ENCODE assay signal across 17 cellular contexts in genomic region chr19:40088299-40089047, GRCh38. TPM values are rescaled to one million over a fixed set of nuclear protein-coding genes. Genes with fewer than 3 reads are reported as not detected.
DNase-seq lines count a peak whose midpoint lies in the region; ATAC-seq, FAIRE-seq and TF ChIP-seq lines count a peak whose summit lies in the region.
"Had no signal": no experiment of that assay in that cellular context is flagged by ENCODE, and none has a peak within 500 bp of the region (broad histone marks: within the 10 kb centered on the region; RNA-seq: fewer than 3 reads in every experiment).

No MANE protein-coding gene starts in this region.

- POLR2A ChIA-PET in GM12878 (lab: Charles Lee) = no interaction called here

- H3K4me1 ChIP-seq in Loucy (ENCODE audit: insufficient read depth, low read length, poor library complexity, severe bottlenecking) = peaks cover 23% of the 10 kb centered on the region
- H3K4me1 ChIP-seq in GM12878 (ENCODE audit: control insufficient read depth, insufficient read depth, low read length) = no peaks in the 10 kb centered on the region; the same call in 1 of the 2 replicates
- H3K4me1 ChIP-seq in neural progenitor cell = peaks cover 10% of the 10 kb centered on the region

- peaks cover 12% of the 10 kb centered on the region for H3K9me3 Mint-ChIP-seq in activated CD4-positive, alpha-beta T cell treated with anti-CD3 and anti-CD28 coated beads, Interleukin-2, amount 10 ng/mL, durations not matched to agents 24 days and 14 days
- peaks cover 15% of the 10 kb centered on the region for H3K9me3 Mint-ChIP-seq in neural progenitor cell

- H3K9ac ChIP-seq in Loucy (ENCODE audit: low read depth, low read length, poor library complexity, severe bottlenecking) (no peak overlapping the region), GM12878 (ENCODE audit: control insufficient read depth, insufficient read depth, low read length) (no peak overlapping the region), neural progenitor cell (no peak overlapping the region)

- ATAC-seq in GM12878 (no peak), GM21529 (IDR thresholded peaks at IDR 0.05; ENCODE audit: unreplicated experiment) (no peak), HG03378 (IDR thresholded peaks at IDR 0.05; ENCODE audit: unreplicated experiment) (no peak)
- ATAC-seq: A549; foreskin keratinocyte; stimulated activated naive B cell treated with anti-CD40 and anti-IgM and Interleukin-4, amounts not matched to agents 10 μg/mL and 1 μg/mL and 100 μg/mL, for 72 hours; upper lobe of right lung had no signal

- H3K27ac ChIP-seq in GM12878 (ENCODE audit: control insufficient read depth, insufficient read depth) (no peak overlapping the region), neural progenitor cell (no peak overlapping the region)
- H3K27ac ChIP-seq: A549, foreskin keratinocyte, left lung, upper lobe of right lung had no signal

- intact Hi-C loops in activated CD4-positive, alpha-beta T cell treated with anti-CD3 and anti-CD28 coated beads, Interleukin-2, amount 10 ng/mL, durations not matched to agents 24 days and 14 days (cut with micrococcal nuclease) = no loop called here
- intact Hi-C loops in GM12878 (cut with micrococcal nuclease; ENCODE audit: unreplicated experiment) = no loop called here

- peaks cover 26% of the 10 kb centered on the region for H3K36me3 Mint-ChIP-seq in activated CD4-positive, alpha-beta T cell treated with anti-CD3 and anti-CD28 coated beads, Interleukin-2, amount 10 ng/mL, durations not matched to agents 24 days and 14 days (ENCODE audit: low read depth)
- H3K36me3 Mint-ChIP-seq in neural progenitor cell = peaks cover 23% of the 10 kb centered on the region

- SMC1A ChIA-PET in GM12878 (lab: Charles Lee; ENCODE audit: uncharacterized antibody, unreplicated experiment) = interaction anchor here (1.1 kb wide), 1 partner anchor 146 kb away, joined by 5 read pairs; no protein-coding TSS in a partner anchor

- H3K4me1 Mint-ChIP-seq in activated CD4-positive, alpha-beta T cell treated with anti-CD3 and anti-CD28 coated beads, Interleukin-2, amount 10 ng/mL, durations not matched to agents 24 days and 14 days = peaks cover 25% of the 10 kb centered on the region
- peaks cover 22% of the 10 kb centered on the region for H3K4me1 Mint-ChIP-seq in neural progenitor cell

- CTCF ChIA-PET in GM12878 (lab: Yijun Ruan, JAX) = interaction anchor here (1.0 kb wide), 1 partner anchor 8 kb away, joined by 3 read pairs; no protein-coding TSS in a partner anchor

- no peak for DNase-seq in activated CD4-positive, alpha-beta T cell treated with anti-CD3 and anti-CD28 coated beads, Interleukin-2, amount 10 ng/mL, durations not matched to agents 24 days and 14 days
- no peak for DNase-seq in activated CD4-positive, alpha-beta T cell treated with anti-CD3 and anti-CD28 coated beads for 4 hours
- DNase-seq in GM12878 (ENCODE audit: low read depth, low spot score) (no peak), neural progenitor cell (ENCODE audit: low spot score) (no peak), AG08396 (ENCODE audit: low spot score) (no peak)
- DNase-seq: activated CD4-positive, alpha-beta T cell treated with anti-CD3 and anti-CD28 coated beads for 1 hour; foreskin keratinocyte; left lung; NCI-H1436 treated with DMSO at 0.1 percent for 48 hours; NCI-H345; stimulated activated naive B cell treated with anti-CD40 and anti-IgM and Interleukin-4, amounts not matched to agents 10 μg/mL and 1 μg/mL and 100 μg/mL, for 72 hours; upper lobe of right lung had no signal

- RAD21 ChIA-PET in GM12878 (lab: Charles Lee; ENCODE audit: unreplicated experiment) = no interaction called here

- H4K20me1 ChIP-seq in Loucy (ENCODE audit: insufficient read depth, low read length, poor library complexity, severe bottlenecking) = peaks cover 2% of the 10 kb centered on the region
- H4K20me1 ChIP-seq in GM12878 (ENCODE audit: control insufficient read depth, insufficient read depth) = no peaks in the 10 kb centered on the region
- no peaks in the 10 kb centered on the region for H4K20me1 ChIP-seq in neural progenitor cell (ENCODE audit: low read depth)

- in situ Hi-C loops in GM12878 (cut with MboI) = no loop called here

- H3K4me3 Mint-ChIP-seq in activated CD4-positive, alpha-beta T cell treated with anti-CD3 and anti-CD28 coated beads, Interleukin-2, amount 10 ng/mL, durations not matched to agents 24 days and 14 days = peak overlapping the region; percentile 17
- H3K4me3 Mint-ChIP-seq in neural progenitor cell = peak overlapping the region; percentile 100

- TF ChIP-seq RAD21 in GM12878 (IDR thresholded peaks at IDR 0.05; ENCODE audit: insufficient read depth, low read depth, low read length) = no peak

- H3K27ac Mint-ChIP-seq in activated CD4-positive, alpha-beta T cell treated with anti-CD3 and anti-CD28 coated beads, Interleukin-2, amount 10 ng/mL, durations not matched to agents 24 days and 14 days = no peak overlapping the region
- H3K27ac Mint-ChIP-seq in neural progenitor cell = no peak overlapping the region
- H3K27ac Mint-ChIP-seq: stimulated activated naive B cell treated with anti-CD40 and anti-IgM and Interleukin-4, amounts not matched to agents 10 μg/mL and 1 μg/mL and 100 μg/mL, for 72 hours had no signal

- H3K4me3 ChIP-seq in Loucy (ENCODE audit: low read length, poor library complexity, severe bottlenecking) (peak overlapping the region; percentile 89), GM12878 (no peak overlapping the region), neural progenitor cell (peak overlapping the region; percentile 85)
- H3K4me3 ChIP-seq: A549, left lung, upper lobe of right lung had no signal

- no peaks in the 10 kb centered on the region for H3K27me3 ChIP-seq in Loucy (ENCODE audit: insufficient read depth, low read length, poor library complexity, severe bottlenecking)
- no peaks in the 10 kb centered on the region for H3K27me3 ChIP-seq in GM12878 (replicated peaks in 1 of 2; ENCODE audit: control insufficient read depth in 2 of 2, insufficient read depth in 2 of 2, low read length in 1 of 2)
- H3K27me3 ChIP-seq in neural progenitor cell = peaks cover 3% of the 10 kb centered on the region
- H3K27me3 ChIP-seq: foreskin keratinocyte, left lung, upper lobe of right lung had no signal

- peaks cover 2% of the 10 kb centered on the region for H3K27me3 Mint-ChIP-seq in activated CD4-positive, alpha-beta T cell treated with anti-CD3 and anti-CD28 coated beads, Interleukin-2, amount 10 ng/mL, durations not matched to agents 24 days and 14 days
- no peaks in the 10 kb centered on the region for H3K27me3 Mint-ChIP-seq in neural progenitor cell (ENCODE audit: insufficient read depth, low read depth)
- H3K27me3 Mint-ChIP-seq: stimulated activated naive B cell treated with anti-CD40 and anti-IgM and Interleukin-4, amounts not matched to agents 10 μg/mL and 1 μg/mL and 100 μg/mL, for 72 hours had no signal

- H3K4me2 ChIP-seq in Loucy (ENCODE audit: low read depth, low read length, poor library complexity, severe bottlenecking) (peak overlapping the region; percentile 85), GM12878 (ENCODE audit: control insufficient read depth, insufficient read depth) (no peak overlapping the region), neural progenitor cell (peak overlapping the region; percentile 87)

- H3F3A ChIP-seq in Loucy (ENCODE audit: low read depth) (no peaks in the 10 kb centered on the region), neural progenitor cell (ENCODE audit: low read depth) (no peaks in the 10 kb centered on the region)

- WGBS in GM12878 (ENCODE audit: insufficient coverage, insufficient replicate concordance, low lambda C conversion rate, missing lambda C conversion rate) = 89% methylated on average over 5 of the region's 5 CpGs

- TF ChIP-seq CTCF in Loucy (conservative IDR thresholded peaks at IDR 0.05; ENCODE audit: low read length) = no peak
- no peak for TF ChIP-seq CTCF in GM12878 (IDR thresholded peaks at IDR 0.05 in 2 of 3, conservative IDR thresholded peaks at IDR 0.05 in 1 of 3; ENCODE audit: control insufficient read depth in 2 of 3, extremely low read depth in 1 of 3, insufficient read depth in 1 of 3, low read depth in 3 of 3, low read length in 3 of 3)
- TF ChIP-seq CTCF in neural progenitor cell (IDR thresholded peaks at IDR 0.05) = no peak

- no peak for TF ChIP-seq POLR2A in GM12878 (IDR thresholded peaks at IDR 0.05; ENCODE audit: low read depth, low read length)

- FAIRE-seq in GM12878 (lab: Jason Lieb, UNC) = peak; percentile 13
- FAIRE-seq: endothelial cell of umbilical vein had no signal

- H3K36me3 ChIP-seq in Loucy (ENCODE audit: insufficient read depth, low read length) (peaks cover 6% of the 10 kb centered on the region; the same call in 1 of the 2 replicates), GM12878 (ENCODE audit: control insufficient read depth in 2 of 2, insufficient read depth in 2 of 2, low read length in 1 of 2) (peaks cover 0 to 4% of the 10 kb centered on the region in 2 experiments; a peak in 1 of 4 replicates), neural progenitor cell (peaks cover 6% of the 10 kb centered on the region)

- no peak overlapping the region for H2AFZ ChIP-seq in Loucy (ENCODE audit: low read length)
- no peak overlapping the region for H2AFZ ChIP-seq in GM12878 (ENCODE audit: control insufficient read depth, low read depth, low read length)
- no peak overlapping the region for H2AFZ ChIP-seq in neural progenitor cell (replicated peaks)

- H3K9me3 ChIP-seq in Loucy (ENCODE audit: insufficient read depth, low read depth, low read length) = no peaks in the 10 kb centered on the region
- H3K9me3 ChIP-seq in GM12878 (replicated peaks; ENCODE audit: control insufficient read depth, insufficient read depth, low read length) = no peaks in the 10 kb centered on the region
- H3K9me3 ChIP-seq in neural progenitor cell (ENCODE audit: low read depth) = no peaks in the 10 kb centered on the region
- H3K9me3 ChIP-seq: left lung, upper lobe of right lung had no signal

- TF ChIP-seq EP300 in GM12878 (IDR thresholded peaks at IDR 0.05; ENCODE audit: borderline replicate concordance in 1 of 2, control insufficient read depth in 1 of 2, low read depth in 2 of 2, low read length in 2 of 2) = no peak

- H3K79me2 ChIP-seq in Loucy (ENCODE audit: insufficient read depth, low read length) (peaks cover 35% of the 10 kb centered on the region), GM12878 (ENCODE audit: control insufficient read depth, insufficient read depth, low read length) (peaks cover 28% of the 10 kb centered on the region), neural progenitor cell (ENCODE audit: low read depth) (peaks cover 45% of the 10 kb centered on the region)

- no TSS peak for BruUV-seq in GM12878 (replicated peaks; lab: Mats Ljungman, UMichigan)

- no peaks in the 10 kb centered on the region for H3K9me2 ChIP-seq in Loucy (replicated peaks; ENCODE audit: low read depth, low read length)

RNA-seq across cellular contexts. Expression of gene ZNF780A, which starts 2.3 kb away (rescaled TPM):
- total RNA-seq in activated CD4-positive, alpha-beta T cell treated with anti-CD3 and anti-CD28 coated beads, Interleukin-2, amount 10 ng/mL, durations not matched to agents 24 days and 14 days = 14.7 and 16.1 TPM in 2 replicates
- 64.7 and 71.7 TPM in 2 replicates for total RNA-seq in GM12878 (2013; cell fraction: nucleolus; rRNA removed)
- 13.8 and 19.8 TPM in 2 replicates for total RNA-seq in GM12878 (2014; rRNA removed)
- 19.5 and 22.8 TPM in 2 replicates for total RNA-seq in GM12878 (2014; rRNA removed; fragmentation: Illumina TruSeq; extraction: Trizol)
- total RNA-seq in GM12878 (2021) = 17.0 and 19.0 TPM in 2 replicates
- polyA plus RNA-seq in GM12878 (2011; ENCODE audit: low read depth) = 42.2 TPM
- polyA plus RNA-seq in GM12878 (2011; rRNA removed) = 26.5 and 33.8 TPM in 2 replicates
- polyA plus RNA-seq in GM12878 (2011; cell fraction: cytosol; rRNA removed) = 9.5 and 13.6 TPM in 2 replicates
- polyA plus RNA-seq in GM12878 (2011; cell fraction: nucleus; rRNA removed) = 22.7 and 23.4 TPM in 2 replicates
- polyA plus RNA-seq in GM12878 (2012) = 15.5 and 18.6 TPM in 2 replicates
- 18.2 and 22.7 TPM in 2 replicates for polyA plus RNA-seq in GM12878 (2014; fragmentation: Illumina TruSeq; extraction: Trizol)
- polyA plus RNA-seq in GM12878 (2014; fragmentation: Nextera tagmentation; extraction: Ambion mirVana) = 10 to 100 TPM; 19.6 to 27.6 TPM
- polyA plus RNA-seq in GM12878 (2014; rRNA removed) = 11.4 and 16.2 TPM in 2 replicates
- polyA plus RNA-seq in GM12878 (2016; fragmentation: Nextera tagmentation; extraction: Ambion mirVana) = 10 to 100 TPM; 10.9 to 12.0 TPM
- polyA minus RNA-seq in GM12878 (2011; rRNA and poly(A)+ RNA removed) = 27.5 and 35.0 TPM in 2 replicates
- polyA minus RNA-seq in GM12878 (2011; cell fraction: cytosol; rRNA and poly(A)+ RNA removed) = 5.2 and 8.2 TPM in 2 replicates
- 26.4 and 27.7 TPM in 2 replicates for polyA minus RNA-seq in GM12878 (2011; cell fraction: nucleus; rRNA and poly(A)+ RNA removed)
- 30.2 and 32.9 TPM in 2 replicates for total RNA-seq in neural progenitor cell (ENCODE audit: low replicate concordance)

RNA-seq across cellular contexts. Expression of gene ZNF780B, which starts 32.4 kb away (rescaled TPM):
- 19.5 and 24.6 TPM in 2 replicates for total RNA-seq in activated CD4-positive, alpha-beta T cell treated with anti-CD3 and anti-CD28 coated beads, Interleukin-2, amount 10 ng/mL, durations not matched to agents 24 days and 14 days
- total RNA-seq in GM12878 (2013; cell fraction: nucleolus; rRNA removed) = 186 and 191 TPM in 2 replicates
- total RNA-seq in GM12878 (2014; rRNA removed) = 8.4 and 13.7 TPM in 2 replicates
- 18.8 and 23.9 TPM in 2 replicates for total RNA-seq in GM12878 (2014; rRNA removed; fragmentation: Illumina TruSeq; extraction: Trizol)
- 19.0 and 20.2 TPM in 2 replicates for total RNA-seq in GM12878 (2021)
- polyA plus RNA-seq in GM12878 (2011; ENCODE audit: low read depth) = 1.8 TPM
- 24.0 and 26.3 TPM in 2 replicates for polyA plus RNA-seq in GM12878 (2011; rRNA removed)
- 6.6 and 9.4 TPM in 2 replicates for polyA plus RNA-seq in GM12878 (2011; cell fraction: cytosol; rRNA removed)
- polyA plus RNA-seq in GM12878 (2011; cell fraction: nucleus; rRNA removed) = 26.3 and 36.1 TPM in 2 replicates
- 10.9 and 17.6 TPM in 2 replicates for polyA plus RNA-seq in GM12878 (2012)
- 20.5 and 35.1 TPM in 2 replicates for polyA plus RNA-seq in GM12878 (2014; fragmentation: Illumina TruSeq; extraction: Trizol)
- 10 to 100 TPM in 1 of 2 experiments, 1 to 10 TPM in 1; 9.3 to 10.7 TPM for polyA plus RNA-seq in GM12878 (2014; fragmentation: Nextera tagmentation; extraction: Ambion mirVana)
- 8.0 and 13.9 TPM in 2 replicates for polyA plus RNA-seq in GM12878 (2014; rRNA removed)
- 1 to 10 TPM; 7.3 to 9.0 TPM for polyA plus RNA-seq in GM12878 (2016; fragmentation: Nextera tagmentation; extraction: Ambion mirVana)
- 25.9 and 34.8 TPM in 2 replicates for polyA minus RNA-seq in GM12878 (2011; rRNA and poly(A)+ RNA removed)
- polyA minus RNA-seq in GM12878 (2011; cell fraction: cytosol; rRNA and poly(A)+ RNA removed) = 4.0 and 9.8 TPM in 2 replicates
- polyA minus RNA-seq in GM12878 (2011; cell fraction: nucleus; rRNA and poly(A)+ RNA removed) = 23.7 and 33.4 TPM in 2 replicates
- total RNA-seq in neural progenitor cell (ENCODE audit: low replicate concordance) = 20.3 and 30.5 TPM in 2 replicates
